In the genomic region with DNA sequence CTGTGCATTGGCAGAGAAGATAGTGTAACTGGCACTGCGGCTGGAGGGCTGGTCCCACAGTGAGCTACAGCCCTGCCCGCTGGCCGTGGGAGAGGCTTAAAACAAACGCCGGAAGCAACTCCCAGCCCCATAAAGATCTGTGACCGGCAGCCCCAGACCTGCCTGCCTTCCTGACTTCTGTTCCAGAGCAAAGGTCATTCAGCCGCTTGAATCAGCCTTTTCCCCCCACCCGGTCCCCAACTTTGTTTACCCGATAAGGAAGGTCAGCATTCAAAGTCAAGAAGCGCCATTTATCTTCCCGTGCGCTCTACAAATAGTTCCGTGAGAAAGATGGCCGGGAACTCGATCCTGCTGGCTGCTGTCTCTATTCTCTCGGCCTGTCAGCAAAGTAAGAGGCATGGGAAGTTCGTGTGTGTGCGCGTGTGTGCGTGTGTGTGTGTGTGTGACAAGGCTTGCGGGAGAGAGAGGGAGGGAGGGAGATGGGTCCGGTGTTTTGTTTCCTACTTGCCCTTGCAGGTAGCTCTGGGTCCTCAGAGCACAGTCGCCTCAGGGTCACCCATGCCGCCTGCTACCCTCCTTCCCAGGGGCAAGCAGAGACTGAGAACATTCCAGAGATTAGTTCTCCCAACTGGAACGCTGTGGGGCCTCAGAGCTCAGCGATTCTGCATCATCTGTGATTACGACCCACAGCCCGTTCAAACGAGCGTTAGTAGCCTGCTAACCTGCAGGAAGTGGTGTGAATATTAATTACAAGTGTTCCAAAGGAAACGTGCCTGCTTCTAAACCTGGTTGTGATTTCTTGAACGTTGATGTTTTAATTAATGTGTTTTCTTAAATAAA, we compare ENCODE assay signal across 8 cellular contexts. TPM values are rescaled to one million over a fixed set of nuclear protein-coding genes. Genes with fewer than 3 reads are reported as not detected.
A peak's percentile ranks its signal among the peaks of the same experiment; 100 is the strongest.
DNase-seq lines count a peak whose midpoint lies in the region; ATAC-seq, FAIRE-seq and TF ChIP-seq lines count a peak whose summit lies in the region.

A gene (plus strand): TSS at position 130 of the 840 bp plus-strand sequence. CDS start 201 bp downstream, at position 331.

- H4K20me1 ChIP-seq in keratinocyte (ENCODE audit: control insufficient read depth, extremely low read depth, insufficient read depth, low read length), result no peaks in the 10 kb centered on the region

- peak within 1 kb of the TSS; percentile 94 for H3K27ac Mint-ChIP-seq in T-helper 2 cell treated with Interferon-gamma antibody and Interleukin-4, amounts not matched to agents 5 μg/mL and 100 μg/mL, for 36 hours
- H3K27ac Mint-ChIP-seq in chondrocyte (ENCODE audit: unreplicated experiment), result peak within 1 kb of the TSS; percentile 97

- H3K4me3 ChIP-seq in keratinocyte (ENCODE audit: control insufficient read depth in 2 of 3, extremely low read depth in 1 of 3, insufficient read depth in 2 of 3, low read depth in 1 of 3, low read length in 3 of 3) (peak within 1 kb of the TSS; percentile 38 to 72 (median 62)), small intestine (ENCODE audit: low read depth in 1 of 2, low read length in 2 of 2) (peak within 1 kb of the TSS; percentile 52 to 87)

- H3K27me3 Mint-ChIP-seq in T-helper 2 cell treated with Interferon-gamma antibody and Interleukin-4, amounts not matched to agents 5 μg/mL and 100 μg/mL, for 36 hours (ENCODE audit: low read depth), result no peaks in the 10 kb centered on the region
- no peaks in the 10 kb centered on the region for H3K27me3 Mint-ChIP-seq in chondrocyte (ENCODE audit: low read depth)

- peaks cover 4% of the 10 kb centered on the region for H3K79me2 ChIP-seq in keratinocyte (ENCODE audit: control insufficient read depth, insufficient read depth, low read length)

- H3K4me3 Mint-ChIP-seq in T-helper 2 cell treated with Interferon-gamma antibody and Interleukin-4, amounts not matched to agents 5 μg/mL and 100 μg/mL, for 36 hours, result peak within 1 kb of the TSS; percentile 92
- peak within 1 kb of the TSS; percentile 80 for H3K4me3 Mint-ChIP-seq in chondrocyte (ENCODE audit: unreplicated experiment)

- peak within 1 kb of the TSS; percentile 93 for H2AFZ ChIP-seq in keratinocyte (ENCODE audit: control insufficient read depth, low read length)

- no peaks in the 10 kb centered on the region for H3K36me3 ChIP-seq in keratinocyte (ENCODE audit: control insufficient read depth in 2 of 2, extremely low read depth in 1 of 2, insufficient read depth in 2 of 2, low read length in 2 of 2)
- H3K36me3 ChIP-seq in small intestine (ENCODE audit: control insufficient read depth in 2 of 2, insufficient read depth in 2 of 2, low read length in 2 of 2), result no peaks in the 10 kb centered on the region

- H3K4me1 ChIP-seq in keratinocyte (ENCODE audit: control insufficient read depth, extremely low read depth, insufficient read depth, low read length), result peaks cover 11% of the 10 kb centered on the region
- peaks cover 10 to 19% of the 10 kb centered on the region in 2 donors for H3K4me1 ChIP-seq in small intestine (ENCODE audit: control insufficient read depth in 2 of 2, insufficient read depth in 1 of 2, low read depth in 1 of 2, low read length in 1 of 2)

- FAIRE-seq in keratinocyte (lab: Jason Lieb, UNC), result peak; percentile 62
- FAIRE-seq in small intestine (lab: Jason Lieb, UNC), result no peak

- peaks cover 10% of the 10 kb centered on the region for H3K36me3 Mint-ChIP-seq in T-helper 2 cell treated with Interferon-gamma antibody and Interleukin-4, amounts not matched to agents 5 μg/mL and 100 μg/mL, for 36 hours (ENCODE audit: low read depth)
- no peaks in the 10 kb centered on the region for H3K36me3 Mint-ChIP-seq in chondrocyte (ENCODE audit: low read depth)

- H3K9me3 Mint-ChIP-seq in T-helper 2 cell treated with Interferon-gamma antibody and Interleukin-4, amounts not matched to agents 5 μg/mL and 100 μg/mL, for 36 hours, result no peaks in the 10 kb centered on the region
- H3K9me3 Mint-ChIP-seq in chondrocyte (ENCODE audit: low read depth), result no peaks in the 10 kb centered on the region

- peaks cover 33% of the 10 kb centered on the region for H3K4me1 Mint-ChIP-seq in T-helper 2 cell treated with Interferon-gamma antibody and Interleukin-4, amounts not matched to agents 5 μg/mL and 100 μg/mL, for 36 hours (ENCODE audit: low read depth)
- peaks cover 30% of the 10 kb centered on the region for H3K4me1 Mint-ChIP-seq in chondrocyte (ENCODE audit: low read depth)

- peak; percentile 87 for ATAC-seq in HG02623 (IDR thresholded peaks at IDR 0.05; ENCODE audit: unreplicated experiment)

- dilution Hi-C loops in keratinocyte (cut with MboI; ENCODE audit: extremely low pct_ligation_motif_present, low sequenced_read_pairs), result no loop called here

- DNase-seq in activated T-cell treated with anti-CD3 and anti-CD28 coated beads for 48 hours (ENCODE audit: low read depth) (peak; percentile 24), activated T-cell treated with anti-CD3 and anti-CD28 coated beads for 4 hours (no peak), NCI-H1092 (lab: John Stamatoyannopoulos, UW) (peak; percentile 57), chondrocyte (ENCODE audit: low spot score) (no peak), keratinocyte (ENCODE audit: low read depth, low spot score) (no peak), small intestine (peak; percentile 98)
- DNase-seq in T-helper 2 cell treated with Interferon-gamma antibody and Interleukin-4, amounts not matched to agents 5 μg/mL and 100 μg/mL, for 36 hours (ENCODE audit: low spot score), result peak; percentile 41

- H3K9me3 ChIP-seq in keratinocyte (ENCODE audit: control insufficient read depth, low read depth, low read length) (no peaks in the 10 kb centered on the region), small intestine (ENCODE audit: control insufficient read depth, low read depth) (no peaks in the 10 kb centered on the region)

- H3K27ac ChIP-seq in keratinocyte (ENCODE audit: control insufficient read depth, insufficient read depth, low read length) (peak within 1 kb of the TSS; percentile 82), small intestine (ENCODE audit: low read depth in 1 of 2, low read length in 1 of 2) (peak within 1 kb of the TSS; percentile 93 to 98)

- peak within 1 kb of the TSS; percentile 94 for H3K4me2 ChIP-seq in keratinocyte (ENCODE audit: control insufficient read depth, extremely low read depth, insufficient read depth, low read depth, low read length)

- WGBS in small intestine, 3 donors, result 0 to 2% (median 1%) methylated on average over 31 to 32 of the region's 32 CpGs

- peak within 1 kb of the TSS; percentile 83 for H3K9ac ChIP-seq in keratinocyte (ENCODE audit: control insufficient read depth, extremely low read depth, insufficient read depth, low read length)

- no peak for TF ChIP-seq CTCF in chondrocyte (IDR thresholded peaks at IDR 0.05)
- TF ChIP-seq CTCF in keratinocyte (optimal IDR thresholded peaks at IDR 0.05 in 1 of 3, IDR thresholded peaks at IDR 0.05 in 1 of 3, conservative IDR thresholded peaks at IDR 0.05 in 1 of 3; ENCODE audit: extremely low read depth in 1 of 3, insufficient read depth in 2 of 3, low read length in 3 of 3), result no peak

- H3K9me1 ChIP-seq in keratinocyte (ENCODE audit: control insufficient read depth, extremely low read depth, insufficient read depth, low read length), result no peaks in the 10 kb centered on the region

- H3K27me3 ChIP-seq in keratinocyte (ENCODE audit: control insufficient read depth, extremely low read depth, insufficient read depth, low read length) (no peaks in the 10 kb centered on the region), small intestine (ENCODE audit: control insufficient read depth in 2 of 2, insufficient read depth in 2 of 2, low read length in 2 of 2) (no peaks in the 10 kb centered on the region)

RNA-seq across cellular contexts. Expression of the gene that starts here (rescaled TPM):
- 21.4 to 36.0 TPM (median 23.7 TPM) in 3 replicates for total RNA-seq in chondrocyte
- polyA plus RNA-seq in keratinocyte (42.9 to 57.6 TPM (median 43.7 TPM) in 3 replicates), small intestine (100 to 1,000 TPM; 207 to 225 (median 214) TPM)
- 24.6 TPM for polyA plus RNA-seq in keratinocyte (2011; ENCODE audit: low read depth)
- polyA plus RNA-seq in keratinocyte (2011; cell fraction: cytosol; rRNA removed), result 34.6 and 53.1 TPM in 2 replicates
- polyA plus RNA-seq in keratinocyte (2011; cell fraction: nucleus; rRNA removed), result 43.3 and 67.4 TPM in 2 replicates
- polyA plus RNA-seq in keratinocyte (2012; ENCODE audit: low replicate concordance), result 36.2 and 44.2 TPM in 2 replicates
- polyA minus RNA-seq in keratinocyte, result 3.9 to 21.6 TPM (median 12.9 TPM) in 3 replicates
- 8.4 TPM for polyA minus RNA-seq in keratinocyte (2011; cell fraction: cytosol; rRNA and poly(A)+ RNA removed)
- polyA minus RNA-seq in keratinocyte (2011; cell fraction: nucleus; rRNA and poly(A)+ RNA removed), result 10.0 and 10.2 TPM in 2 replicates

Comparison
In these comparisons a context has a peak if more than half of its experiments do, and no peak if none do; other contexts are left out.
1. DNase-seq: peak in activated T-cell treated with anti-CD3 and anti-CD28 coated beads for 48 hours (single experiment), NCI-H1092 (single experiment), T-helper 2 cell treated with Interferon-gamma antibody and Interleukin-4, amounts not matched to agents 5 μg/mL and 100 μg/mL, for 36 hours (single experiment) and small intestine (single experiment); none in activated T-cell treated with anti-CD3 and anti-CD28 coated beads for 4 hours (single experiment), chondrocyte (single experiment) and keratinocyte (single experiment).